In genomic region chr22:22110548-22111266, GRCh38 we compare ENCODE assay signal across 9 cellular contexts.
A peak's percentile ranks its signal among the peaks of the same experiment; 100 is the strongest.
DNase-seq lines count a peak whose midpoint lies in the region; ATAC-seq, FAIRE-seq and TF ChIP-seq lines count a peak whose summit lies in the region.
"Had no signal": no experiment of that assay in that cellular context is flagged by ENCODE, and none has a peak within 500 bp of the region (broad histone marks: within the 10 kb centered on the region; RNA-seq: fewer than 3 reads in every experiment).

No MANE protein-coding gene starts in this region.

- peak; percentile 82 for ATAC-seq in GM21723 (IDR thresholded peaks at IDR 0.05; ENCODE audit: unreplicated experiment)
- ATAC-seq in pancreas, result peak; percentile 48 to 81 (median 70)

- FAIRE-seq in HTR-8/SVneo (lab: Jason Lieb, UNC) (peak; percentile 16), pancreas (lab: Jason Lieb, UNC) (no peak)
- FAIRE-seq: TTC549 had no signal

- H3K4me1 ChIP-seq in pancreas, result no peaks in the 10 kb centered on the region

- H3K27ac ChIP-seq in WERI-Rb-1 (no peak overlapping the region), pancreas (no peak overlapping the region)

- DNase-seq in 8988T (peak; percentile 41), Daoy (ENCODE audit: low read depth) (peak; percentile 82), HTR-8/SVneo (ENCODE audit: insufficient read length, low spot score) (peak; percentile 71), WERI-Rb-1 (peak; percentile 52), fibroblast of villous mesenchyme (ENCODE audit: low read depth) (peak; percentile 25), pancreas (peak in 3 of 6 donors; percentile 27 to 47 (median 30)), NCI-H2081 (lab: John Stamatoyannopoulos, UW) (no peak)

- no peaks in the 10 kb centered on the region for H3K36me3 ChIP-seq in WERI-Rb-1
- H3K36me3 ChIP-seq in pancreas, result no peaks in the 10 kb centered on the region

- no peak overlapping the region for H3K4me3 ChIP-seq in WERI-Rb-1 (ENCODE audit: low read depth, low read length)
- no peak overlapping the region for H3K4me3 ChIP-seq in fibroblast of villous mesenchyme (ENCODE audit: low read depth, low read length)
- H3K4me3 ChIP-seq in pancreas, result no peak overlapping the region

- WGBS in pancreas, 2 donors, result 68 to 70% methylated on average over 7 of the region's 7 CpGs

- intact Hi-C loops in pancreas (cut with DNase I), result no loop called here

- H3K27me3 ChIP-seq in WERI-Rb-1 (ENCODE audit: insufficient read depth, low read depth, severe bottlenecking) (no peaks in the 10 kb centered on the region), pancreas (no peaks in the 10 kb centered on the region)

- H3K9me3 ChIP-seq in WERI-Rb-1 (ENCODE audit: severe bottlenecking) (no peaks in the 10 kb centered on the region), pancreas (no peaks in the 10 kb centered on the region)

- TF ChIP-seq CTCF in WERI-Rb-1 (IDR thresholded peaks at IDR 0.05; ENCODE audit: low read depth, low read length) (peak; percentile 85), fibroblast of villous mesenchyme (IDR thresholded peaks at IDR 0.05; ENCODE audit: insufficient read depth, low read depth, low read length) (peak; percentile 63), pancreas (IDR thresholded peaks at IDR 0.05) (peak in 1 of 4 donors; percentile 21)

Comparison
In these comparisons a context has a peak if more than half of its experiments do, and no peak if none do; other contexts are left out.
1. DNase-seq: peak in 8988T (single experiment), Daoy (single experiment), HTR-8/SVneo (single experiment), WERI-Rb-1 (single experiment) and fibroblast of villous mesenchyme (single experiment); none in NCI-H2081 (0 of 2).